Comparison of ENCODE assay signal across 25 cellular contexts in genomic region chr5:120678279-120678678, GRCh38.
A peak's percentile ranks its signal among the peaks of the same experiment; 100 is the strongest.
DNase-seq lines count a peak whose midpoint lies in the region; ATAC-seq and TF ChIP-seq lines count a peak whose summit lies in the region.
"Had no signal": no experiment of that assay in that cellular context is flagged by ENCODE, and none has a peak within 500 bp of the region (broad histone marks: within the 10 kb centered on the region; RNA-seq: fewer than 3 reads in every experiment).

No MANE protein-coding gene starts in this region.

- H3F3A ChIP-seq in SK-N-SH (replicated peaks; ENCODE audit: insufficient read depth): peaks cover 17% of the 10 kb centered on the region

- no peaks in the 10 kb centered on the region for H3K9me3 ChIP-seq in SK-N-SH
- H3K9me3 ChIP-seq: gastrocnemius medialis, HAP-1 had no signal

- H3K27me3 ChIP-seq in SK-N-SH (ENCODE audit: insufficient read depth): no peaks in the 10 kb centered on the region
- H3K27me3 ChIP-seq: gastrocnemius medialis had no signal

- TF ChIP-seq EP300 in SK-N-SH (IDR thresholded peaks at IDR 0.05; ENCODE audit: borderline replicate concordance in 1 of 2, low read depth in 1 of 2, low read length in 1 of 2): no peak

- peaks cover 0 to 12% of the 10 kb centered on the region in 2 experiments; a peak in 2 of 4 replicates for H3K4me1 ChIP-seq in SK-N-SH (ENCODE audit: control insufficient read depth in 1 of 2, insufficient read depth in 2 of 2, low read depth in 1 of 2, low read length in 1 of 2)
- H3K4me1 ChIP-seq: gastrocnemius medialis, HAP-1 had no signal

- CTCF ChIA-PET in SK-N-SH (lab: Yijun Ruan, JAX): no interaction called here

- POLR2A ChIA-PET in SK-N-SH (lab: Yijun Ruan, JAX): no interaction called here

- no peaks in the 10 kb centered on the region for H3K9me2 ChIP-seq in SK-N-SH

- H3K79me2 ChIP-seq in SK-N-SH (ENCODE audit: insufficient read depth): peaks cover 16% of the 10 kb centered on the region

- no peak overlapping the region for H3K9ac ChIP-seq in SK-N-SH

- WGBS in SK-N-SH (ENCODE audit: low lambda C conversion rate): 48% methylated on average over 1 of the region's 1 CpG

- 0 out of 3 replicates have a peak, but pooled peaks have one; percentile 44 for ATAC-seq in SK-N-SH treated with all-trans-retinoic acid at 6 μM for 48 hours
- no peak for ATAC-seq in HG02798 (IDR thresholded peaks at IDR 0.05; ENCODE audit: poor library complexity, unreplicated experiment)
- ATAC-seq in HG03045 (IDR thresholded peaks at IDR 0.05; ENCODE audit: unreplicated experiment): no peak
- no peak for ATAC-seq in GM21423 (IDR thresholded peaks at IDR 0.05; ENCODE audit: unreplicated experiment)
- ATAC-seq: activated CD8-positive, alpha-beta T cell treated with anti-CD3 and anti-CD28 coated beads, Interleukin-2, amount 10 ng/mL, durations not matched to agents 7 days and 5 days; activated naive CD4-positive, alpha-beta T cell treated with anti-CD3 and anti-CD28 coated beads, Interleukin-2, amount 50 U/mL, for 72 hours; gastrocnemius medialis; sciatic nerve; stimulated activated memory B cell treated with anti-CD40 and anti-IgM and Interleukin-4, amounts not matched to agents 10 μg/mL and 1 μg/mL and 100 μg/mL, for 72 hours; T-helper 17 cell had no signal

- no peak for TF ChIP-seq RAD21 in SK-N-SH (IDR thresholded peaks at IDR 0.05; ENCODE audit: low read length)

- no peak for DNase-seq in SK-N-SH
- peak; percentile 53 for DNase-seq in astrocyte of the hippocampus (ENCODE audit: low read depth, low spot score)
- DNase-seq in fibroblast of the conjunctiva (ENCODE audit: low read depth): peak; percentile 12
- DNase-seq in HT-29 (ENCODE audit: low spot score): no peak
- DNase-seq: activated CD8-positive, alpha-beta T cell treated with anti-CD3 and anti-CD28 coated beads, Interleukin-2, amount 10 ng/mL, durations not matched to agents 7 days and 5 days; aorta; DMS153; gastrocnemius medialis; hippocampal formation; immature natural killer cell; NCI-H1436 treated with DMSO at 0.1 percent for 48 hours; RPMI8226; stimulated activated CD4-positive, alpha-beta T cell treated with anti-CD3 and anti-CD28 coated beads, Interleukin-4, amount 100 ng/mL, for 4 hours; substantia nigra; T-helper 17 cell had no signal

- H3K4me3 ChIP-seq in SK-N-SH (ENCODE audit: low read depth in 2 of 2, low read length in 1 of 2): no peak overlapping the region
- H3K4me3 ChIP-seq: gastrocnemius medialis, HAP-1, SK-N-MC had no signal

- H3K27ac ChIP-seq in SK-N-SH (ENCODE audit: low read depth in 2 of 2, low read length in 1 of 2): peak overlapping the region in 1 of 2 experiments; percentile 28; a peak in 1 of 4 replicates
- H3K27ac ChIP-seq: 22Rv1, gastrocnemius medialis, SK-N-MC had no signal

- peaks cover 0 to 19% of the 10 kb centered on the region in 2 experiments for H3K36me3 ChIP-seq in SK-N-SH (replicated peaks in 1 of 2; ENCODE audit: control insufficient read depth in 1 of 2, insufficient read depth in 2 of 2, low read length in 1 of 2)
- H3K36me3 ChIP-seq: gastrocnemius medialis, HAP-1 had no signal

- H4K20me1 ChIP-seq in SK-N-SH (ENCODE audit: insufficient read depth): no peaks in the 10 kb centered on the region

- H3K4me2 ChIP-seq in SK-N-SH: no peak overlapping the region

- no peak for TF ChIP-seq CTCF in SK-N-SH (IDR thresholded peaks at IDR 0.05)

- no peak overlapping the region for H2AFZ ChIP-seq in SK-N-SH (ENCODE audit: low read depth)

TF ChIP-seq in SK-N-SH treated with all-trans-retinoic acid at 6 μM for 48 hours, 23 proteins besides CTCF, POLR2A, EP300 and RAD21:
- no peak for TF ChIP-seq BACH2 (CRISPR knock-in tag; IDR thresholded peaks at IDR 0.05; ENCODE audit: borderline replicate concordance)

TF ChIP-seq in SK-N-SH, 30 proteins besides CTCF, POLR2A, EP300 and RAD21:
- TF ChIP-seq SIN3A (IDR thresholded peaks at IDR 0.05; ENCODE audit: borderline replicate concordance, low read depth, low read length) (no peak), GATA2 (CRISPR knock-in tag; IDR thresholded peaks at IDR 0.05) (no peak), SMC3 (IDR thresholded peaks at IDR 0.05; ENCODE audit: low read depth, low read length) (no peak), FOXM1 (IDR thresholded peaks at IDR 0.05; ENCODE audit: low read depth) (no peak), IRF3 (IDR thresholded peaks at IDR 0.05; ENCODE audit: low read depth, low read length) (no peak), USF1 (IDR thresholded peaks at IDR 0.05; ENCODE audit: borderline replicate concordance, low read depth) (no peak), ZBTB33 (IDR thresholded peaks at IDR 0.05; ENCODE audit: borderline replicate concordance, low read depth) (no peak)

Comparison
In these comparisons a context has a peak if more than half of its experiments do, and no peak if none do; other contexts are left out.
1. DNase-seq: peak in astrocyte of the hippocampus (single experiment) and fibroblast of the conjunctiva (single experiment); none in SK-N-SH (single experiment) and HT-29 (single experiment).